In the genomic region with DNA sequence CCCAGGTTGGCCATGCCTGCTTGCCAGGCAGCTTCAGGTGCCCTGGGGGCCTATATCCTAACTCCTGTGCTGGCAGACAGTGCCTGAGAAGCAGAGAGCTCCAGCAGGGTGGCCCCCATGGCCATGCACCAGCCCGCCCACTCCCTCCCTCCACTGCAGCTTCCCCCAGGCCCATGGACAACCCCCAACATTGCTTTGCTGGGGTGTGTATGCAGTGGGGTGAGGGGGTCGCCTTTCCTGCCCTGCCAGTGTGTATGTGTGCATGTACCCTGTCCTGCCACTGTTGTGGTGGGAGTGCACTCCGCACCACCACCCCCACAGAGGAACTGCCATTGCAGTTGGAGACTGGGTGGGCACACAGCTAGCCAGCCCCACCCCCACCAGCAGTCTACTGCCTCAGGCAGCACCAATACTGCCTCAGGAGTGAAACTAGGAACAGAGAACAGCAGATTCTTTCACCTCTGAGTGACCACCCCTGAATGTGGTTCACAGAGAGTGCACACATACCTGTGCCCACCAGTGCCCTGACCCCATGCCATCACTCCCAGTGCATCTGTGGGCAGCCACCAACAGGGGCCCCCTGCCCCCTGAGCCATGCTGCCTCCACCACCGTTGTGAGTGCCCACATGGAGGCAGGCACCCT, we compare ENCODE assay signal across 20 cellular contexts.
"Had no signal": no experiment of that assay in that cellular context is flagged by ENCODE, and none has a peak within 500 bp of the region (broad histone marks: within the 10 kb centered on the region; RNA-seq: fewer than 3 reads in every experiment).

No MANE protein-coding gene starts in this region.

- H3K4me1 Mint-ChIP-seq: mesothelial cell of epicardium had no signal

- DNase-seq: activated T-cell treated with anti-CD3 and anti-CD28 coated beads, Interleukin-2, amount 50 U/mL, for 1 hour; amniotic stem cell; colonic mucosa; dorsolateral prefrontal cortex; effector memory CD8-positive, alpha-beta T cell; hippocampal formation; left ventricle myocardium inferior; mammary epithelial cell; stimulated activated CD4-positive, alpha-beta T cell treated with anti-CD3 and anti-CD28 coated beads, Interleukin-4, amount 100 ng/mL, for 24 hours; stomach; T-helper 9 cell had no signal

- H3K27ac Mint-ChIP-seq: activated naive CD8-positive, alpha-beta T cell; effector memory CD8-positive, alpha-beta T cell; mesothelial cell of epicardium; nephron had no signal

- H3K4me1 ChIP-seq: colonic mucosa, suprapubic skin had no signal

- H3K9me3 Mint-ChIP-seq: effector memory CD8-positive, alpha-beta T cell had no signal

- H3K4me3 Mint-ChIP-seq: activated naive CD8-positive, alpha-beta T cell; effector memory CD8-positive, alpha-beta T cell; mesothelial cell of epicardium; nephron had no signal

- H3K36me3 Mint-ChIP-seq: activated naive CD8-positive, alpha-beta T cell had no signal

- H3K4me3 ChIP-seq: colonic mucosa, dorsolateral prefrontal cortex, esophagus muscularis mucosa, left ventricle myocardium inferior, stomach, suprapubic skin, tibial nerve, vagina had no signal

- H3K9me3 ChIP-seq: colonic mucosa had no signal

- H3K36me3 ChIP-seq: colonic mucosa, esophagus muscularis mucosa, left ventricle myocardium inferior, stomach, suprapubic skin, tibial nerve, vagina had no signal

- H3K27ac ChIP-seq: colonic mucosa, dorsolateral prefrontal cortex, esophagus muscularis mucosa, left ventricle myocardium inferior, parathyroid adenoma, stomach, suprapubic skin, tibial nerve, vagina had no signal

- ATAC-seq: effector memory CD8-positive, alpha-beta T cell; right cardiac atrium had no signal

- H3K27me3 ChIP-seq: colonic mucosa, dorsolateral prefrontal cortex, esophagus muscularis mucosa, stomach, suprapubic skin, tibial nerve, vagina had no signal
